In genomic region chr7:84070101-84070500, GRCh38 we compare ENCODE assay signal across 24 cellular contexts.
DNase-seq lines count a peak whose midpoint lies in the region; ATAC-seq, FAIRE-seq and TF ChIP-seq lines count a peak whose summit lies in the region.
"Had no signal": no experiment of that assay in that cellular context is flagged by ENCODE, and none has a peak within 500 bp of the region (broad histone marks: within the 10 kb centered on the region; RNA-seq: fewer than 3 reads in every experiment).

No MANE protein-coding gene starts in this region.

- H3K9me3 Mint-ChIP-seq in Calu3 (ENCODE audit: low read depth, unreplicated experiment) = no peaks in the 10 kb centered on the region
- H3K9me3 Mint-ChIP-seq: CD8-positive, alpha-beta T cell had no signal

- H3K9ac ChIP-seq in Loucy (ENCODE audit: low read depth, low read length, poor library complexity, severe bottlenecking) = no peak overlapping the region
- H3K9ac ChIP-seq: KMS-11 had no signal

- DNase-seq in Calu3 = no peak
- no peak for DNase-seq in urothelium cell line (ENCODE audit: low spot score)
- no peak for DNase-seq in NCI-H2107 treated with DMSO at 0.1 percent for 48 hours (lab: John Stamatoyannopoulos, UW; ENCODE audit: unreplicated experiment)
- DNase-seq in stimulated activated CD4-positive, alpha-beta T cell treated with anti-CD3 and anti-CD28 coated beads, Interleukin-2, amount 100 ng/mL, for 24 hours = no peak
- DNase-seq: C1 segment of cervical spinal cord; Caco-2; CD8-positive, alpha-beta T cell; DMS153; NCI-H1048; NCI-H1417; NCI-H1694; NCI-H2029 treated with DMSO at 0.1 percent for 48 hours; NCI-H226; NCI-H510A had no signal

- FAIRE-seq in colon (lab: Jason Lieb, UNC) (peak; percentile 72), urothelium cell line (lab: Jason Lieb, UNC) (peak; percentile 58)
- FAIRE-seq: A204.1, GM12878, H1 had no signal

- no peak overlapping the region for H3K4me3 ChIP-seq in Loucy (ENCODE audit: low read length, poor library complexity, severe bottlenecking)
- H3K4me3 ChIP-seq: GM12878 had no signal

- no peaks in the 10 kb centered on the region for H3K36me3 Mint-ChIP-seq in Calu3 (ENCODE audit: insufficient read depth, unreplicated experiment)
- H3K36me3 Mint-ChIP-seq: CD8-positive, alpha-beta T cell; IgD-negative memory B cell had no signal

- TF ChIP-seq CTCF in Calu3 (IDR thresholded peaks at IDR 0.05; ENCODE audit: unreplicated experiment) = no peak
- no peak for TF ChIP-seq CTCF in Loucy (conservative IDR thresholded peaks at IDR 0.05; ENCODE audit: low read length)

- H3F3A ChIP-seq in Loucy (ENCODE audit: low read depth) = no peaks in the 10 kb centered on the region

- peak overlapping the region; percentile 79 for H3K27ac Mint-ChIP-seq in Calu3 (ENCODE audit: unreplicated experiment)
- H3K27ac Mint-ChIP-seq: CD8-positive, alpha-beta T cell; IgD-negative memory B cell had no signal

- H3K4me1 Mint-ChIP-seq in Calu3 (ENCODE audit: low read depth, unreplicated experiment) = peaks cover 31% of the 10 kb centered on the region
- H3K4me1 Mint-ChIP-seq: IgD-negative memory B cell had no signal

- CTCF ChIA-PET in Calu3 (lab: Charles Lee) = no interaction called here

- H3K9me3 ChIP-seq in Loucy (ENCODE audit: insufficient read depth, low read depth, low read length) = no peaks in the 10 kb centered on the region
- H3K9me3 ChIP-seq: Caco-2 had no signal

- intact Hi-C loops in Calu3 (cut with micrococcal nuclease; ENCODE audit: unreplicated experiment) = no loop called here

- no peaks in the 10 kb centered on the region for H3K79me2 ChIP-seq in Loucy (ENCODE audit: insufficient read depth, low read length)

- no peaks in the 10 kb centered on the region for H4K20me1 ChIP-seq in Loucy (ENCODE audit: insufficient read depth, low read length, poor library complexity, severe bottlenecking)

- H3K9me2 ChIP-seq in Loucy (replicated peaks; ENCODE audit: low read depth, low read length) = no peaks in the 10 kb centered on the region

- H3K4me2 ChIP-seq in Loucy (ENCODE audit: low read depth, low read length, poor library complexity, severe bottlenecking) = peak overlapping the region; percentile 17
- H3K4me2 ChIP-seq: KMS-11 had no signal

- H2AFZ ChIP-seq in Loucy (ENCODE audit: low read length) = peak overlapping the region; percentile 6; the same call in 1 of the 2 replicates

- H3K36me3 ChIP-seq in Loucy (ENCODE audit: insufficient read depth, low read length) = no peaks in the 10 kb centered on the region

- no peaks in the 10 kb centered on the region for H3K27me3 ChIP-seq in Loucy (ENCODE audit: insufficient read depth, low read length, poor library complexity, severe bottlenecking)

- H3K4me3 Mint-ChIP-seq in Calu3 (ENCODE audit: low read depth, unreplicated experiment) = no peak overlapping the region
- H3K4me3 Mint-ChIP-seq: CD8-positive, alpha-beta T cell; IgD-negative memory B cell had no signal

- no peak for ATAC-seq in GM21360 (IDR thresholded peaks at IDR 0.05; ENCODE audit: unreplicated experiment)
- ATAC-seq: CD8-positive, alpha-beta T cell; GM12878; HCT116; SK-N-SH treated with all-trans-retinoic acid at 6 μM for 48 hours had no signal

- no peaks in the 10 kb centered on the region for H3K27me3 Mint-ChIP-seq in Calu3 (ENCODE audit: unreplicated experiment)
- H3K27me3 Mint-ChIP-seq: IgD-negative memory B cell had no signal

- H3K4me1 ChIP-seq in Loucy (ENCODE audit: insufficient read depth, low read length, poor library complexity, severe bottlenecking) = peaks cover 14% of the 10 kb centered on the region

- no TSS peak for BruUV-seq in Calu3 (replicated peaks; lab: Mats Ljungman, UMichigan)
